Comparison of ENCODE assay signal across 22 cellular contexts in the genomic region with DNA sequence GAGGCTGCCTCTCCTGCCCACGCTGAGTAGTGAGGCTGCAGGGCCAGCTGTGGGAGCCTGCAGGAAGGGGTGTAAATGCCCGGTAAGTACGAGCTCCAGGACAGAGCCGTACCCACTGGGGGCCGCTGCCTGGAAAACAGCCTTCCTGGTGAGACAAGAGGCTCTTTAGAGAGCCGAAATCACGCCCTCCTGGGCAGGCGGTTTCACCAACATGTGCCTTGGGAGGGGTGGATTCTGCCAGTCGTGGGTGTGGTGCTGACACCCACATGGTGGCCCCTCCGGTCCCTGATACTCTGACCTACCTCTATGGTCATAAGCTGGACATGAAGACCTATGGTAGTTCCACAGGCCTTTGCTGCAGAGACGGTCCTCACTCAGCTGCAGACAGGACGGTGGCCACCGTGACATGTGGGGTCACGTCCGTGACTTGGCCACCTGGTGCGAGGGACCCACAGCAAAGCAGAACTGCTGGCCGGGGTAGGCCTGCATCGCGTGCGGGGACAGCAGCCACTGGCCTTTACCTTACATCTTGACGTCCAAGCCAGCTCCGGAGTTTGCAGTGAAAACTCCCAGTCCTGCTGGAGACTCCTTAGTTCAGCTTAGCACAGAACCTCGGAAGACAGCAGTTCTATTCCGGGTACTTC.
"Had no signal": no experiment of that assay in that cellular context is flagged by ENCODE, and none has a peak within 500 bp of the region (broad histone marks: within the 10 kb centered on the region; RNA-seq: fewer than 3 reads in every experiment).

No MANE protein-coding gene starts in this region.

- H3K36me3 Mint-ChIP-seq: natural killer cell treated with Interleukin-12 subunit alpha and Interleukin-12 subunit beta and Interleukin-15 and Interleukin-18, amount 100 ng/mL, for 72 hours had no signal

- ATAC-seq: activated T-cell treated with anti-CD3 and anti-CD28 coated beads, Interleukin-2, amount 50 U/mL, for 4 hours; foreskin keratinocyte; lower lobe of right lung; natural killer cell treated with Interleukin-12 subunit alpha and Interleukin-12 subunit beta and Interleukin-15 and Interleukin-18, amount 100 ng/mL, for 72 hours; SK-N-SH treated with all-trans-retinoic acid at 6 μM for 48 hours; stimulated activated naive B cell treated with anti-CD40 and anti-IgM and Interleukin-4, amounts not matched to agents 10 μg/mL and 1 μg/mL and 100 μg/mL, for 72 hours; T-cell had no signal

- H3K4me1 ChIP-seq: foreskin keratinocyte had no signal

- H3K4me3 Mint-ChIP-seq: activated CD4-positive, alpha-beta T cell treated with anti-CD3 and anti-CD28 coated beads, Interleukin-2, amount 10 ng/mL, durations not matched to agents 7 days and 5 days; activated naive CD4-positive, alpha-beta T cell treated with anti-CD3 and anti-CD28 coated beads, Interleukin-2, amount 10 ng/mL, durations not matched to agents 7 days and 5 days; activated T-cell treated with anti-CD3 and anti-CD28 coated beads, Interleukin-2, amount 50 U/mL, for 4 hours; mesothelial cell of epicardium; natural killer cell treated with Interleukin-12 subunit alpha and Interleukin-12 subunit beta and Interleukin-15 and Interleukin-18, amount 100 ng/mL, for 72 hours; stimulated activated naive B cell treated with anti-CD40 and anti-IgM and Interleukin-4, amounts not matched to agents 10 μg/mL and 1 μg/mL and 100 μg/mL, for 72 hours; T-cell had no signal

- H3K27ac Mint-ChIP-seq: activated CD4-positive, alpha-beta T cell treated with anti-CD3 and anti-CD28 coated beads, Interleukin-2, amount 10 ng/mL, durations not matched to agents 7 days and 5 days; natural killer cell treated with Interleukin-12 subunit alpha and Interleukin-12 subunit beta and Interleukin-15 and Interleukin-18, amount 100 ng/mL, for 72 hours; progenitor cell of endocrine pancreas had no signal

- FAIRE-seq: astrocyte, islet of Langerhans had no signal

- DNase-seq: activated CD4-positive, alpha-beta T cell treated with anti-CD3 and anti-CD28 coated beads, Interleukin-2, amount 10 ng/mL, durations not matched to agents 7 days and 5 days; activated CD8-positive, alpha-beta memory T cell treated with anti-CD3 and anti-CD28 coated beads, Interleukin-2, amount 50 U/mL, for 4 hours; activated effector memory CD4-positive, alpha-beta T cell treated with Interleukin-2 at 50 U/mL for 16 hours; activated naive CD4-positive, alpha-beta T cell treated with anti-CD3 and anti-CD28 coated beads, Interleukin-2, amount 10 ng/mL, durations not matched to agents 7 days and 5 days; activated T-cell treated with anti-CD3 and anti-CD28 coated beads, Interleukin-2, amount 50 U/mL, for 4 hours; foreskin keratinocyte; hippocampal formation; lower lobe of right lung; nucleus accumbens; stimulated activated CD4-positive, alpha-beta T cell treated with anti-CD3 and anti-CD28 coated beads, Interleukin-4, amount 100 ng/mL, for 24 hours; stimulated activated naive B cell treated with anti-CD40 and anti-IgM and Interleukin-4, amounts not matched to agents 10 μg/mL and 1 μg/mL and 100 μg/mL, for 72 hours; T-cell; T-helper 9 cell; thyroid gland had no signal

- H3K36me3 ChIP-seq: breast epithelium had no signal

- H3K27me3 Mint-ChIP-seq: activated CD4-positive, alpha-beta T cell treated with anti-CD3 and anti-CD28 coated beads, Interleukin-2, amount 10 ng/mL, durations not matched to agents 7 days and 5 days; activated naive CD4-positive, alpha-beta T cell treated with anti-CD3 and anti-CD28 coated beads, Interleukin-2, amount 10 ng/mL, durations not matched to agents 7 days and 5 days; natural killer cell treated with Interleukin-12 subunit alpha and Interleukin-12 subunit beta and Interleukin-15 and Interleukin-18, amount 100 ng/mL, for 72 hours; progenitor cell of endocrine pancreas; stimulated activated naive B cell treated with anti-CD40 and anti-IgM and Interleukin-4, amounts not matched to agents 10 μg/mL and 1 μg/mL and 100 μg/mL, for 72 hours; T-cell had no signal

- H3K27me3 ChIP-seq: breast epithelium, foreskin keratinocyte, thyroid gland had no signal

- H3K4me3 ChIP-seq: breast epithelium, lower lobe of right lung, skin epidermis, thyroid gland had no signal

- H3K4me1 Mint-ChIP-seq: activated CD4-positive, alpha-beta T cell treated with anti-CD3 and anti-CD28 coated beads, Interleukin-2, amount 10 ng/mL, durations not matched to agents 7 days and 5 days; activated naive CD4-positive, alpha-beta T cell treated with anti-CD3 and anti-CD28 coated beads, Interleukin-2, amount 10 ng/mL, durations not matched to agents 7 days and 5 days; T-cell had no signal

- H3K9me3 Mint-ChIP-seq: activated CD4-positive, alpha-beta T cell treated with anti-CD3 and anti-CD28 coated beads, Interleukin-2, amount 10 ng/mL, durations not matched to agents 7 days and 5 days; activated naive CD4-positive, alpha-beta T cell treated with anti-CD3 and anti-CD28 coated beads, Interleukin-2, amount 10 ng/mL, durations not matched to agents 7 days and 5 days; activated T-cell treated with anti-CD3 and anti-CD28 coated beads, Interleukin-2, amount 50 U/mL, for 4 hours; mesothelial cell of epicardium; natural killer cell treated with Interleukin-12 subunit alpha and Interleukin-12 subunit beta and Interleukin-15 and Interleukin-18, amount 100 ng/mL, for 72 hours had no signal

- H3K9me3 ChIP-seq: breast epithelium, lower lobe of right lung, thyroid gland had no signal

- H3K27ac ChIP-seq: foreskin keratinocyte, lower lobe of right lung, skin epidermis, thyroid gland had no signal
